8 cellular contexts compared by ENCODE assay signal in genomic region chr5:141558150-141558549, GRCh38.
DNase-seq lines count a peak whose midpoint lies in the region; ATAC-seq and TF ChIP-seq lines count a peak whose summit lies in the region.

No MANE protein-coding gene starts in this region.

- H3K27me3 ChIP-seq in OCI-LY1 (ENCODE audit: insufficient read depth, low read length) (no peaks in the 10 kb centered on the region), psoas muscle (ENCODE audit: insufficient read depth in 3 of 3, low read length in 2 of 3) (no peaks in the 10 kb centered on the region), MG63 (no peaks in the 10 kb centered on the region)

- H3K4me1 ChIP-seq in OCI-LY1 (ENCODE audit: insufficient read depth, low read length, severe bottlenecking): peaks cover 21% of the 10 kb centered on the region
- peaks cover 27% of the 10 kb centered on the region for H3K4me1 ChIP-seq in psoas muscle

- H3K9ac ChIP-seq in OCI-LY1 (ENCODE audit: low read length): peak overlapping the region; percentile 69; the same call in 1 of the 2 replicates

- no peak overlapping the region for H2AFZ ChIP-seq in OCI-LY1 (ENCODE audit: low read length)

- H3K36me3 ChIP-seq in OCI-LY1 (ENCODE audit: insufficient read depth, low read length): peaks cover 4% of the 10 kb centered on the region; the same call in 1 of the 2 replicates
- H3K36me3 ChIP-seq in psoas muscle (ENCODE audit: insufficient read depth in 1 of 2, low read depth in 1 of 2): peaks cover 0 to 42% of the 10 kb centered on the region in 2 donors
- peaks cover 40% of the 10 kb centered on the region for H3K36me3 ChIP-seq in MG63

- peak; percentile 30 for DNase-seq in endothelial cell (ENCODE audit: low spot score)
- no peak for DNase-seq in psoas muscle
- DNase-seq in MV-4-11 (lab: John Stamatoyannopoulos, UW): no peak
- DNase-seq in MG63: no peak
- DNase-seq in CD1c-positive myeloid dendritic cell (ENCODE audit: extremely low spot score): no peak
- no peak for DNase-seq in cerebellar cortex (ENCODE audit: low spot score)

- intact Hi-C loops in psoas muscle (cut with DNase I): loop anchor here (5.0 kb wide), 4 partner anchors 36 to 236 kb away; partner anchors contain the start of genes PCDHGA12 (in 1 of the 2), PCDHGB7 (in 1 of the 2) and TAF7 (in 1 of the 2)

- H3K4me3 ChIP-seq in OCI-LY1 (ENCODE audit: low read depth, low read length, poor library complexity, severe bottlenecking) (no peak overlapping the region), psoas muscle (peak overlapping the region; percentile 6), MG63 (no peak overlapping the region)

- peaks cover 20% of the 10 kb centered on the region for H3K36me3 Mint-ChIP-seq in endothelial cell (ENCODE audit: low read depth, unreplicated experiment)

- H3K4me3 Mint-ChIP-seq in endothelial cell (ENCODE audit: unreplicated experiment): peak overlapping the region; percentile 78

- H3F3A ChIP-seq in OCI-LY1 (ENCODE audit: insufficient read depth, low read length): no peaks in the 10 kb centered on the region

- no peak; the same call in 1 of the 2 replicates for TF ChIP-seq CTCF in OCI-LY1 (IDR thresholded peaks at IDR 0.05; ENCODE audit: low read length)
- TF ChIP-seq CTCF in endothelial cell (IDR thresholded peaks at IDR 0.05; ENCODE audit: unreplicated experiment): peak; percentile 65
- TF ChIP-seq CTCF in psoas muscle (IDR thresholded peaks at IDR 0.05): no peak

- WGBS in psoas muscle, 3 donors: 62 to 69% (median 65%) methylated on average over 6 of the region's 6 CpGs

- no peaks in the 10 kb centered on the region for H3K9me3 ChIP-seq in OCI-LY1 (ENCODE audit: low read length)
- no peaks in the 10 kb centered on the region for H3K9me3 ChIP-seq in psoas muscle
- H3K9me3 ChIP-seq in MG63: no peaks in the 10 kb centered on the region

- H4K20me1 ChIP-seq in OCI-LY1 (ENCODE audit: insufficient read depth, low read length): no peaks in the 10 kb centered on the region

- peaks cover 8% of the 10 kb centered on the region for H3K27me3 Mint-ChIP-seq in endothelial cell (ENCODE audit: unreplicated experiment)

- H3K27ac ChIP-seq in OCI-LY1 (ENCODE audit: low read depth, low read length, poor library complexity, severe bottlenecking): no peak overlapping the region
- H3K27ac ChIP-seq in psoas muscle: peak overlapping the region; percentile 86

- peaks cover 42% of the 10 kb centered on the region for H3K4me1 Mint-ChIP-seq in endothelial cell (ENCODE audit: unreplicated experiment)

- peak overlapping the region; percentile 74; the same call in 1 of the 2 replicates for H3K4me2 ChIP-seq in OCI-LY1 (ENCODE audit: low read length)

- peak; percentile 14 for ATAC-seq in GM18907 (IDR thresholded peaks at IDR 0.05; ENCODE audit: unreplicated experiment)
- ATAC-seq in psoas muscle: no peak

- peak overlapping the region; percentile 97 for H3K27ac Mint-ChIP-seq in endothelial cell (ENCODE audit: unreplicated experiment)

- no peaks in the 10 kb centered on the region for H3K79me2 ChIP-seq in OCI-LY1 (ENCODE audit: insufficient read depth, low read length)

- no peaks in the 10 kb centered on the region for H3K9me3 Mint-ChIP-seq in endothelial cell (ENCODE audit: unreplicated experiment)

- H3K9me2 ChIP-seq in OCI-LY1 (ENCODE audit: low read depth, low read length): no peaks in the 10 kb centered on the region
